ENCODE assay signal across 15 cellular contexts in genomic region chr6:81565071-81565470, GRCh38.
A peak's percentile ranks its signal among the peaks of the same experiment; 100 is the strongest.
DNase-seq lines count a peak whose midpoint lies in the region.
"Had no signal": no experiment of that assay in that cellular context is flagged by ENCODE, and none has a peak within 500 bp of the region (broad histone marks: within the 10 kb centered on the region; RNA-seq: fewer than 3 reads in every experiment).

No MANE protein-coding gene starts in this region.

- H3K4me2 ChIP-seq in GM23248 (ENCODE audit: unreplicated experiment) (peak overlapping the region; percentile 33), mesendoderm (ENCODE audit: low read length) (no peak overlapping the region)

- H3K27ac ChIP-seq in ACC112 (ENCODE audit: low read depth, low read length): no peak overlapping the region
- no peak overlapping the region for H3K27ac ChIP-seq in GM23248
- H3K27ac ChIP-seq in mesendoderm (ENCODE audit: low read depth, low read length): no peak overlapping the region

- no peak overlapping the region for H4K5ac ChIP-seq in mesendoderm (ENCODE audit: low read length)

- H3K36me3 ChIP-seq in ACC112 (ENCODE audit: insufficient read depth, low read length) (no peaks in the 10 kb centered on the region), GM23248 (ENCODE audit: low read depth) (no peaks in the 10 kb centered on the region), mesendoderm (ENCODE audit: control insufficient read depth, insufficient read depth, low read length) (no peaks in the 10 kb centered on the region)
- H3K36me3 ChIP-seq: BE2C had no signal

- no peaks in the 10 kb centered on the region for H3K9me2 ChIP-seq in GM23248 (ENCODE audit: insufficient read depth)

- no peak overlapping the region for H3K18ac ChIP-seq in mesendoderm (ENCODE audit: low read length)

- no peaks in the 10 kb centered on the region for H4K20me1 ChIP-seq in GM23248 (ENCODE audit: insufficient read depth)

- H3K79me2 ChIP-seq in ACC112 (ENCODE audit: control insufficient read depth, insufficient read depth, low read length, unreplicated experiment): no peaks in the 10 kb centered on the region
- H3K79me2 ChIP-seq in GM23248 (ENCODE audit: insufficient read depth): no peaks in the 10 kb centered on the region
- no peaks in the 10 kb centered on the region for H3K79me2 ChIP-seq in mesendoderm (ENCODE audit: control insufficient read depth, insufficient read depth, low read length)

- 55 to 58% methylated on average over 2 of the region's 2 CpGs for WGBS in GM23248 (ENCODE audit: low coverage in 1 of 2, low lambda C conversion rate in 2 of 2, missing lambda C conversion rate in 2 of 2), 2 experiments
- WGBS in mesendoderm (ENCODE audit: extremely low coverage, insufficient coverage, low lambda C conversion rate): no CpG with 5 or more reads among the region's 2 CpGs

- H3K56ac ChIP-seq in mesendoderm (ENCODE audit: low read length): no peak overlapping the region

- no peaks in the 10 kb centered on the region for H3K79me1 ChIP-seq in mesendoderm (ENCODE audit: low read length)

- H4K8ac ChIP-seq in mesendoderm (ENCODE audit: low read depth, low read length): no peak overlapping the region

- H3K9me3 ChIP-seq in GM23248 (ENCODE audit: low read depth): no peaks in the 10 kb centered on the region
- H3K9me3 ChIP-seq: BE2C had no signal

- no peak overlapping the region for H3K4ac ChIP-seq in mesendoderm (ENCODE audit: low read depth, low read length)

- no peak overlapping the region for H3K9ac ChIP-seq in GM23248
- H3K9ac ChIP-seq in mesendoderm (ENCODE audit: low read length): no peak overlapping the region

- in situ Hi-C loops in GM23248 (cut with MboI): no loop called here

- intact Hi-C loops in cardiac septum (cut with DNase I): no loop called here

- no peak overlapping the region for H3K23ac ChIP-seq in mesendoderm (ENCODE audit: low read length)

- H2AFZ ChIP-seq in ACC112 (ENCODE audit: low read length, unreplicated experiment): peak overlapping the region; percentile 13
- 0 out of 2 replicates have a peak overlapping the region, but pooled peaks have one; percentile 14 for H2AFZ ChIP-seq in GM23248

- H3K4me1 ChIP-seq in ACC112 (ENCODE audit: control insufficient read depth, insufficient read depth, low read length, unreplicated experiment) (peaks cover 23% of the 10 kb centered on the region), GM23248 (ENCODE audit: insufficient read depth) (peaks cover 36% of the 10 kb centered on the region), mesendoderm (ENCODE audit: control insufficient read depth, low read depth, low read length) (no peaks in the 10 kb centered on the region)
- H3K4me1 ChIP-seq: BE2C had no signal

- H2BK120ac ChIP-seq in mesendoderm (ENCODE audit: low read depth, low read length): no peak overlapping the region

- H2BK5ac ChIP-seq in mesendoderm (ENCODE audit: low read length): no peak overlapping the region

- no peak overlapping the region for H2AK5ac ChIP-seq in mesendoderm (ENCODE audit: low read length)

- H3K27me3 ChIP-seq in ACC112 (ENCODE audit: insufficient read depth, low read length) (no peaks in the 10 kb centered on the region), GM23248 (replicated peaks; ENCODE audit: insufficient read depth) (no peaks in the 10 kb centered on the region), mesendoderm (ENCODE audit: insufficient read depth, low read length, poor library complexity) (no peaks in the 10 kb centered on the region)
- H3K27me3 ChIP-seq: BE2C had no signal

- DNase-seq in GM23248: peak; percentile 43
- DNase-seq in amniotic epithelial cell (ENCODE audit: low read depth): peak; percentile 20
- DNase-seq in mesendoderm: peak; percentile 57
- DNase-seq in NCI-H1694 treated with DMSO at 0.1 percent for 48 hours (lab: John Stamatoyannopoulos, UW): no peak
- DNase-seq in CD1c-positive myeloid dendritic cell (ENCODE audit: extremely low spot score): no peak
- no peak for DNase-seq in cardiac septum (ENCODE audit: low spot score)
- DNase-seq in COLO829 (ENCODE audit: low spot score): no peak
- DNase-seq: BE2C; CD8-positive, alpha-beta T cell; DND-41; NCI-H1436; NCI-H2081; NCI-H524; SIG-M5 had no signal

- H3F3A ChIP-seq in GM23248 (ENCODE audit: insufficient read depth): peaks cover 21% of the 10 kb centered on the region

- no peak overlapping the region for H3K4me3 ChIP-seq in ACC112 (ENCODE audit: low read depth, low read length)
- no peak overlapping the region for H3K4me3 ChIP-seq in GM23248
- no peak overlapping the region for H3K4me3 ChIP-seq in mesendoderm (ENCODE audit: low read length)

- no peak overlapping the region for H2BK15ac ChIP-seq in mesendoderm (replicated peaks; ENCODE audit: low read depth)

Comparison
In these comparisons a context has a peak if more than half of its experiments do, and no peak if none do; other contexts are left out.
1. DNase-seq: peak in GM23248 (single experiment), amniotic epithelial cell (single experiment) and mesendoderm (single experiment); none in NCI-H1694 treated with DMSO at 0.1 percent for 48 hours (single experiment), CD1c-positive myeloid dendritic cell (single experiment), cardiac septum (single experiment) and COLO829 (single experiment).